Comparison of ENCODE assay signal across 8 cellular contexts in genomic region chr19:30719991-30720329, GRCh38.
A peak's percentile ranks its signal among the peaks of the same experiment; 100 is the strongest.
DNase-seq lines count a peak whose midpoint lies in the region; ATAC-seq and TF ChIP-seq lines count a peak whose summit lies in the region.

No MANE protein-coding gene starts in this region.

- H3K27ac Mint-ChIP-seq in activated B cell treated with CpG ODN at 0.5 μM for 24 hours = no peak overlapping the region

- H3K4me3 Mint-ChIP-seq in activated B cell treated with CpG ODN at 0.5 μM for 24 hours = peak overlapping the region; percentile 71

- no peaks in the 10 kb centered on the region for H3K9me3 Mint-ChIP-seq in activated B cell treated with CpG ODN at 0.5 μM for 24 hours

- CTCF ChIA-PET in activated B cell treated with CpG ODN at 0.5 μM for 24 hours (lab: Charles Lee) = no interaction called here

- no peak for ATAC-seq in activated B cell treated with CpG ODN at 0.5 μM for 24 hours (ENCODE audit: low read depth)
- ATAC-seq in left ventricle myocardium superior = peak; percentile 74
- peak; percentile 61 for ATAC-seq in sciatic nerve
- ATAC-seq in HG02840 (IDR thresholded peaks at IDR 0.05; ENCODE audit: low FRiP score, unreplicated experiment) = no peak

- H3K36me3 Mint-ChIP-seq in activated B cell treated with CpG ODN at 0.5 μM for 24 hours (ENCODE audit: low read depth) = no peaks in the 10 kb centered on the region

- POLR2A ChIA-PET in activated B cell treated with CpG ODN at 0.5 μM for 24 hours (lab: Charles Lee) = no interaction called here

- intact Hi-C loops in activated B cell treated with CpG ODN at 0.5 μM for 24 hours (cut with micrococcal nuclease) (no loop called here), left ventricle myocardium superior (cut with micrococcal nuclease) (no loop called here), sciatic nerve (cut with DNase I) (no loop called here)

- H3K27me3 Mint-ChIP-seq in activated B cell treated with CpG ODN at 0.5 μM for 24 hours = no peaks in the 10 kb centered on the region

- no peak for TF ChIP-seq CTCF in activated B cell treated with CpG ODN at 0.5 μM for 24 hours (IDR thresholded peaks at IDR 0.05)

- H3K4me1 Mint-ChIP-seq in activated B cell treated with CpG ODN at 0.5 μM for 24 hours = peaks cover 11% of the 10 kb centered on the region

- DNase-seq in GM03348 (ENCODE audit: low spot score) (peak; percentile 65), activated B cell treated with CpG ODN at 0.5 μM for 24 hours (no peak), left ventricle myocardium superior (no peak), sciatic nerve (ENCODE audit: low spot score) (no peak), epidermal melanocyte (ENCODE audit: insufficient read length, low spot score) (no peak), GF-D8 (lab: John Stamatoyannopoulos, UW) (no peak), NCI-H187 (lab: John Stamatoyannopoulos, UW) (no peak)

Comparison
In these comparisons a context has a peak if more than half of its experiments do, and no peak if none do; other contexts are left out.
1. ATAC-seq: peak in left ventricle myocardium superior (single experiment) and sciatic nerve (single experiment); none in activated B cell treated with CpG ODN at 0.5 μM for 24 hours (single experiment) and HG02840 (single experiment).